In genomic region chr14:99549684-99550083, GRCh38 we compare ENCODE assay signal across 1 cellular context.
TF ChIP-seq lines count a peak whose summit lies in the region.

No MANE protein-coding gene starts in this region.

TF ChIP-seq in IMR-90, 13 proteins besides CTCF, POLR2A, EP300 and RAD21 (continued from another document):
- TF ChIP-seq CEBPB (IDR thresholded peaks at IDR 0.05; ENCODE audit: low read depth, low read length): peak; percentile 60; the same call in 1 of the 2 replicates
